ENCODE assay signal across 8 cellular contexts in genomic region chr1:87334351-87335174, GRCh38. TPM values are rescaled to one million over a fixed set of nuclear protein-coding genes. Genes with fewer than 3 reads are reported as not detected.
A peak's percentile ranks its signal among the peaks of the same experiment; 100 is the strongest.
DNase-seq lines count a peak whose midpoint lies in the region; ATAC-seq and TF ChIP-seq lines count a peak whose summit lies in the region.

No MANE protein-coding gene starts in this region.

- no peaks in the 10 kb centered on the region for H3K27me3 ChIP-seq in BLaER1
- no peaks in the 10 kb centered on the region for H3K27me3 ChIP-seq in skeletal muscle satellite cell (ENCODE audit: control insufficient read depth, insufficient read depth, low read length)

- H3K36me3 ChIP-seq in BLaER1 (peaks cover 23% of the 10 kb centered on the region), skeletal muscle satellite cell (ENCODE audit: insufficient read depth, low read length) (peaks cover 5% of the 10 kb centered on the region)

- H4K20me1 ChIP-seq in BLaER1: peaks cover 46% of the 10 kb centered on the region

- no peaks in the 10 kb centered on the region for H3K9me3 ChIP-seq in BLaER1
- no peaks in the 10 kb centered on the region for H3K9me3 ChIP-seq in iPS-18c (ENCODE audit: control insufficient read depth, insufficient read depth, low read length)
- H3K9me3 ChIP-seq in skeletal muscle satellite cell (replicated peaks; ENCODE audit: low read length): no peaks in the 10 kb centered on the region

- H3K4me3 ChIP-seq in BLaER1 (peak overlapping the region; percentile 77), astrocyte of the cerebellum (ENCODE audit: low read depth, low read length) (peak overlapping the region; percentile 53), iPS-18c (ENCODE audit: insufficient read depth, low read depth, low read length) (peak overlapping the region; percentile 59), skeletal muscle satellite cell (ENCODE audit: low read length) (peak overlapping the region; percentile 79)

- ATAC-seq in GM19438 (IDR thresholded peaks at IDR 0.05; ENCODE audit: low read depth, unreplicated experiment): peak; percentile 2
- no peak for ATAC-seq in GM19324 (IDR thresholded peaks at IDR 0.05; ENCODE audit: low FRiP score, unreplicated experiment)

- in situ Hi-C loops in astrocyte of the cerebellum (cut with HindIII; ENCODE audit: low sequenced_read_pairs): loop anchor here (5.0 kb wide), 2 partner anchors 88 to 623 kb away; no protein-coding TSS in a partner anchor

- H3K4me2 ChIP-seq in BLaER1 (peak overlapping the region; percentile 99), skeletal muscle satellite cell (ENCODE audit: low read length) (peak overlapping the region; percentile 79)

- H3K4me1 ChIP-seq in BLaER1 (peaks cover 45% of the 10 kb centered on the region), skeletal muscle satellite cell (ENCODE audit: control insufficient read depth, insufficient read depth, low read length) (peaks cover 24% of the 10 kb centered on the region)

- peak overlapping the region; percentile 94 for H3K27ac ChIP-seq in BLaER1

- H3K9ac ChIP-seq in BLaER1: peak overlapping the region; percentile 91
- H3K9ac ChIP-seq in skeletal muscle satellite cell (ENCODE audit: low read depth, low read length): peak overlapping the region; percentile 91

- peak; percentile 44 for TF ChIP-seq CTCF in astrocyte of the cerebellum (IDR thresholded peaks at IDR 0.05; ENCODE audit: low read depth, low read length, missing control alignments)

- DNase-seq in NCI-H69 (lab: John Stamatoyannopoulos, UW) (peak; percentile 90), astrocyte of the cerebellum (ENCODE audit: low read depth) (no peak), AG08395 (ENCODE audit: low spot score) (no peak)

RNA-seq across cellular contexts. Expression of gene LMO4, which starts 5.9 kb away (rescaled TPM):
- 65.9 and 195 TPM in 2 replicates for total RNA-seq in skeletal muscle satellite cell (2012; rRNA removed)
